14 cellular contexts compared by ENCODE assay signal in the genomic region with DNA sequence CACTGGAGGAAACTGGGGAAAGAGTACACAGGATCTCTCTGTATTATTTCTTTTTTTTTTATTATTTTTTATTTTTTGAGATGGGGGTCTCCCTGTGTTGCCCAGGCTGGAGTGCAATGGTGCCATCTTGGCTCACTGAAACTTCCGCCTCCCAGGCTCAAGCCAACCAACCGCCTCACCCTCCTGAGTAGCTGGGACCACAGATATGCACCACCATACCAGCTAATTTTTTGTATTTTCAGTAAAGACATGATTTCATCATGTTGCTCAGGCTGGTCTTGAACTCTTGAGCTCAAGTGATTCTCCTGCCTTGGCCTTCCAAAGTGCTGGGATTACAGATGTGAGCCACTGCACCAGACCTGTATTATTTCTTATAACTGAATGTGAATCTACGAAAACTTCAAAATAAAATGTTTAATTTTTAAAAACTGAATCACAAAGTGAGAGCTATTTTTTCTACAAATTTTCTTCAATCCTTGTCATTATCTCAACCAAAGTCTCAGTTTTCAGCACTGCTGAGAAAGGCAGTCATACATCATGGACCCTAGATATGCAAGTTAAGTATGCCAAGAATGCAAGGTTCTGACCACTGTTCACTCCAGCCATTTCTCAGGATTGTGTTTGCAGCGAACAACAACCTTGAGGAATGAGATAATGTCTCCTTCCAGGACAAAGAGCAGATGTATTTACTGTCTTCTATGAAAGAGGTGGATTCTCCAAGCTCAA. TPM values are rescaled to one million over a fixed set of nuclear protein-coding genes. Genes with fewer than 3 reads are reported as not detected.
DNase-seq lines count a peak whose midpoint lies in the region; ATAC-seq, FAIRE-seq and TF ChIP-seq lines count a peak whose summit lies in the region.
"Had no signal": no experiment of that assay in that cellular context is flagged by ENCODE, and none has a peak within 500 bp of the region (broad histone marks: within the 10 kb centered on the region; RNA-seq: fewer than 3 reads in every experiment).

No MANE protein-coding gene starts in this region.

- H3K4me1 Mint-ChIP-seq in astrocyte (ENCODE audit: low read depth, unreplicated experiment) (peaks cover 19% of the 10 kb centered on the region), immature natural killer cell (peaks cover 29 to 37% of the 10 kb centered on the region in 2 donors)
- H3K4me1 Mint-ChIP-seq in stimulated activated memory B cell treated with anti-CD40 and anti-IgM and Interleukin-4, amounts not matched to agents 10 μg/mL and 1 μg/mL and 100 μg/mL, for 72 hours: peaks cover 16% of the 10 kb centered on the region

- WGBS in heart left ventricle, 4 donors: 86 to 91% (median 87%) methylated on average over 4 of the region's 4 CpGs
- WGBS in transverse colon (ENCODE audit: low coverage in 1 of 2), 2 donors: 85 to 100% methylated on average over 2 to 4 of the region's 4 CpGs

- H3K9me3 Mint-ChIP-seq in astrocyte (ENCODE audit: unreplicated experiment) (no peaks in the 10 kb centered on the region), immature natural killer cell (no peaks in the 10 kb centered on the region)
- peaks cover 2% of the 10 kb centered on the region for H3K9me3 Mint-ChIP-seq in stimulated activated memory B cell treated with anti-CD40 and anti-IgM and Interleukin-4, amounts not matched to agents 10 μg/mL and 1 μg/mL and 100 μg/mL, for 72 hours
- H3K9me3 Mint-ChIP-seq: activated naive CD4-positive, alpha-beta T cell treated with anti-CD3 and anti-CD28 coated beads for 36 hours had no signal

- H3K4me1 ChIP-seq in left ventricle myocardium inferior (peaks cover 35% of the 10 kb centered on the region), heart left ventricle (peaks cover 0 to 26% (median 19%) of the 10 kb centered on the region in 12 donors), astrocyte (ENCODE audit: insufficient read depth, low read length) (peaks cover 24% of the 10 kb centered on the region), transverse colon (peaks cover 0 to 28% (median 23%) of the 10 kb centered on the region in 4 donors)

- in situ Hi-C loops in transverse colon (cut with MboI; ENCODE audit: low pct_ligation_motif_present in 1 of 4, low pct_unique_long_range_greater_than_20kb in 1 of 4, low sequenced_read_pairs in 3 of 4): no loop called here

- H3K27me3 ChIP-seq in left ventricle myocardium inferior (ENCODE audit: low read depth): no peaks in the 10 kb centered on the region
- no peaks in the 10 kb centered on the region for H3K27me3 ChIP-seq in heart left ventricle
- no peaks in the 10 kb centered on the region for H3K27me3 ChIP-seq in astrocyte (ENCODE audit: insufficient read depth, low read length)
- H3K27me3 ChIP-seq in transverse colon: no peaks in the 10 kb centered on the region
- H3K27me3 ChIP-seq in dorsolateral prefrontal cortex: no peaks in the 10 kb centered on the region
- H3K27me3 ChIP-seq: esophagus muscularis mucosa had no signal

- ATAC-seq in heart left ventricle: no peak
- ATAC-seq in stimulated activated memory B cell treated with anti-CD40 and anti-IgM and Interleukin-4, amounts not matched to agents 10 μg/mL and 1 μg/mL and 100 μg/mL, for 72 hours: no peak

- TF ChIP-seq CTCF in left ventricle myocardium inferior (IDR thresholded peaks at IDR 0.05; ENCODE audit: borderline replicate concordance): no peak
- TF ChIP-seq CTCF in heart left ventricle (IDR thresholded peaks at IDR 0.05): no peak
- no peak for TF ChIP-seq CTCF in astrocyte (IDR thresholded peaks at IDR 0.05; ENCODE audit: insufficient read depth, low read depth, low read length)
- no peak for TF ChIP-seq CTCF in transverse colon (IDR thresholded peaks at IDR 0.05)
- TF ChIP-seq CTCF in dorsolateral prefrontal cortex (IDR thresholded peaks at IDR 0.05 in 54 of 56, conservative IDR thresholded peaks at IDR 0.05 in 2 of 56; ENCODE audit: low read depth in 1 of 56, partially characterized antibody in 56 of 56): no peak

- H3K9me3 ChIP-seq in left ventricle myocardium inferior (replicated peaks): no peaks in the 10 kb centered on the region
- H3K9me3 ChIP-seq in heart left ventricle: no peaks in the 10 kb centered on the region
- no peaks in the 10 kb centered on the region for H3K9me3 ChIP-seq in astrocyte (ENCODE audit: insufficient read depth, low read depth, low read length)
- H3K9me3 ChIP-seq in transverse colon: no peaks in the 10 kb centered on the region
- H3K9me3 ChIP-seq: esophagus muscularis mucosa had no signal

- H3K36me3 ChIP-seq in left ventricle myocardium inferior (peaks cover 41% of the 10 kb centered on the region), heart left ventricle (peaks cover 0 to 57% (median 45%) of the 10 kb centered on the region in 9 donors), astrocyte (ENCODE audit: insufficient read depth, low read length) (peaks cover 7% of the 10 kb centered on the region), transverse colon (peaks cover 0 to 36% (median 17%) of the 10 kb centered on the region in 4 donors)

- H3K27ac ChIP-seq in left ventricle myocardium inferior (replicated peaks): no peak overlapping the region
- H3K27ac ChIP-seq in heart left ventricle: no peak overlapping the region
- H3K27ac ChIP-seq in astrocyte (ENCODE audit: low read depth, low read length): peak overlapping the region; percentile 94
- H3K27ac ChIP-seq in transverse colon: peak overlapping the region; percentile 92 to 98 (median 98)
- peak overlapping the region in 2 of 59 donors; percentile 29 to 97 for H3K27ac ChIP-seq in dorsolateral prefrontal cortex
- H3K27ac ChIP-seq: C4-2B had no signal

- intact Hi-C loops in left ventricle myocardium inferior (cut with micrococcal nuclease) (no loop called here), heart left ventricle (cut with DNase I) (loop anchor here in 4 of 10 donors (5.0 to 10.0 kb wide), 4 partner anchors 70 to 205 kb away; partner anchors contain the start of gene SPTSSA (in 3 of the 4)), transverse colon (cut with DNase I; ENCODE audit: low total_unique reads) (no loop called here), dorsolateral prefrontal cortex (cut with DNase I) (loop anchor here (5.0 to 10.0 kb wide), 2 partner anchors 75 to 202 kb away; partner anchors contain the start of gene SPTSSA (in 2 of the 2))

- peaks cover 4% of the 10 kb centered on the region for H4K20me1 ChIP-seq in astrocyte (ENCODE audit: insufficient read depth, low read length)

- H3K4me2 ChIP-seq in astrocyte (ENCODE audit: low read length): peak overlapping the region; percentile 81

- no peak for TF ChIP-seq EP300 in transverse colon (IDR thresholded peaks at IDR 0.05; ENCODE audit: low read depth)

- H3K4me3 Mint-ChIP-seq in astrocyte (ENCODE audit: unreplicated experiment) (peak overlapping the region; percentile 100), immature natural killer cell (peak overlapping the region in 3 of 5 donors; percentile 12 to 42 (median 29))
- H3K4me3 Mint-ChIP-seq in stimulated activated memory B cell treated with anti-CD40 and anti-IgM and Interleukin-4, amounts not matched to agents 10 μg/mL and 1 μg/mL and 100 μg/mL, for 72 hours: no peak overlapping the region

- peaks cover 29% of the 10 kb centered on the region for H3K79me2 ChIP-seq in astrocyte (ENCODE audit: insufficient read depth, low read length)

- peak overlapping the region; percentile 95 for H3K9ac ChIP-seq in astrocyte (ENCODE audit: low read length)

- peak overlapping the region; percentile 100 for H3K27ac Mint-ChIP-seq in astrocyte (ENCODE audit: unreplicated experiment)
- H3K27ac Mint-ChIP-seq in immature natural killer cell: peak overlapping the region in 2 of 6 donors; percentile 10 to 21
- no peak overlapping the region for H3K27ac Mint-ChIP-seq in stimulated activated memory B cell treated with anti-CD40 and anti-IgM and Interleukin-4, amounts not matched to agents 10 μg/mL and 1 μg/mL and 100 μg/mL, for 72 hours

- TF ChIP-seq POLR2A in heart left ventricle (IDR thresholded peaks at IDR 0.05) (no peak), transverse colon (IDR thresholded peaks at IDR 0.05) (no peak)

- DNase-seq in left ventricle myocardium inferior: no peak
- DNase-seq in heart left ventricle: no peak
- DNase-seq in astrocyte (ENCODE audit: low read depth): peak; percentile 94
- DNase-seq in immature natural killer cell: no peak
- no peak for DNase-seq in transverse colon
- no peak for DNase-seq in dorsolateral prefrontal cortex
- no peak for DNase-seq in MV-4-11 (lab: John Stamatoyannopoulos, UW)
- DNase-seq: activated naive CD4-positive, alpha-beta T cell treated with anti-CD3 and anti-CD28 coated beads for 36 hours; NCI-H2107; small intestine had no signal

- H3K36me3 Mint-ChIP-seq in astrocyte (ENCODE audit: low read depth, unreplicated experiment) (peaks cover 2% of the 10 kb centered on the region), immature natural killer cell (peaks cover 7 to 8% (median 7%) of the 10 kb centered on the region in 3 donors)
- H3K36me3 Mint-ChIP-seq in stimulated activated memory B cell treated with anti-CD40 and anti-IgM and Interleukin-4, amounts not matched to agents 10 μg/mL and 1 μg/mL and 100 μg/mL, for 72 hours: peaks cover 13% of the 10 kb centered on the region

- FAIRE-seq in astrocyte (lab: Jason Lieb, UNC): no peak
- FAIRE-seq: small intestine had no signal

- peak overlapping the region; percentile 97 for H3K4me3 ChIP-seq in left ventricle myocardium inferior
- peak overlapping the region in 2 of 12 donors; percentile 68 to 73 for H3K4me3 ChIP-seq in heart left ventricle
- H3K4me3 ChIP-seq in astrocyte (ENCODE audit: insufficient read depth, low read depth, low read length): peak overlapping the region; percentile 32
- H3K4me3 ChIP-seq in transverse colon: peak overlapping the region in 1 of 4 donors; percentile 96
- peak overlapping the region in 28 of 59 donors; percentile 8 to 98 (median 90) for H3K4me3 ChIP-seq in dorsolateral prefrontal cortex
- H3K4me3 ChIP-seq: lung had no signal

- no peak overlapping the region for H2AFZ ChIP-seq in astrocyte (ENCODE audit: low read depth, low read length)

- H3K27me3 Mint-ChIP-seq in astrocyte (ENCODE audit: low read depth, unreplicated experiment): no peaks in the 10 kb centered on the region
- H3K27me3 Mint-ChIP-seq in immature natural killer cell (ENCODE audit: low read depth in 3 of 3): peaks cover 3 to 7% (median 5%) of the 10 kb centered on the region in 3 donors
- no peaks in the 10 kb centered on the region for H3K27me3 Mint-ChIP-seq in stimulated activated memory B cell treated with anti-CD40 and anti-IgM and Interleukin-4, amounts not matched to agents 10 μg/mL and 1 μg/mL and 100 μg/mL, for 72 hours

RNA-seq across cellular contexts. Expression of gene EAPP, which starts 2.4 kb away (rescaled TPM):
- total RNA-seq in left ventricle myocardium inferior: 17.5 TPM
- total RNA-seq in heart left ventricle: 10 to 100 TPM; 11.4 to 28.5 (median 19.4) TPM
- 10 to 100 TPM; 19.8 to 22.2 TPM for polyA plus RNA-seq in heart left ventricle
- 47.9 and 52.5 TPM in 2 replicates for total RNA-seq in astrocyte
- polyA plus RNA-seq in immature natural killer cell: 100 to 1,000 TPM in 2 of 3 donors, 10 to 100 TPM in 1; 94.9 to 192 (median 109) TPM
- total RNA-seq in transverse colon: 10 to 100 TPM; 16.1 to 83.6 (median 38.8) TPM
- 10 to 100 TPM; 16.5 to 48.5 (median 35.5) TPM for total RNA-seq in dorsolateral prefrontal cortex

Comparison
In these comparisons a context has a peak if more than half of its experiments do, and no peak if none do; other contexts are left out.
1. H3K27ac ChIP-seq: peak in astrocyte (single experiment) and transverse colon (4 of 4); none in left ventricle myocardium inferior (single experiment) and heart left ventricle (0 of 12).
2. intact Hi-C loops: an anchor here in dorsolateral prefrontal cortex (5.0 to 10.0 kb wide); none called in left ventricle myocardium inferior and transverse colon.